ENCODE assay signal across 18 cellular contexts in genomic region chr20:23645575-23645974, GRCh38. TPM values are rescaled to one million over a fixed set of nuclear protein-coding genes. Genes with fewer than 3 reads are reported as not detected.
"Had no signal": no experiment of that assay in that cellular context is flagged by ENCODE, and none has a peak within 500 bp of the region (broad histone marks: within the 10 kb centered on the region; RNA-seq: fewer than 3 reads in every experiment).

No MANE protein-coding gene starts in this region.

- H3K9me3 ChIP-seq: breast epithelium, esophagus squamous epithelium, psoas muscle, right lobe of liver had no signal

- H3K27ac ChIP-seq: breast epithelium, esophagus squamous epithelium, psoas muscle, right lobe of liver had no signal

- ATAC-seq: activated CD4-positive, CD25-positive, alpha-beta regulatory T cell treated with anti-CD3 and anti-CD28 coated beads, Interleukin-2, amount 50 U/mL, for 24 hours; left colon; natural killer cell treated with Interleukin-12 subunit alpha and Interleukin-12 subunit beta and Interleukin-15 and Interleukin-18, amount 100 ng/mL, for 72 hours; psoas muscle; right lobe of liver had no signal

- H3K27me3 ChIP-seq: breast epithelium, esophagus squamous epithelium, right lobe of liver had no signal

- DNase-seq: activated CD4-positive, alpha-beta memory T cell treated with anti-CD3 and anti-CD28 coated beads for 36 hours; activated CD8-positive, alpha-beta memory T cell treated with anti-CD3 and anti-CD28 coated beads, Interleukin-2, amount 50 U/mL, for 4 hours; activated naive CD4-positive, alpha-beta T cell; aorta; esophagus squamous epithelium; foreskin fibroblast; left colon; occipital lobe; psoas muscle; right lobe of liver; stimulated activated naive B cell treated with anti-CD40 and anti-IgM and Interleukin-4, amounts not matched to agents 10 μg/mL and 1 μg/mL and 100 μg/mL, for 72 hours; trophoblast cell had no signal

- H3K4me3 ChIP-seq: breast epithelium, esophagus squamous epithelium, psoas muscle, right lobe of liver had no signal

- H3K4me1 ChIP-seq: breast epithelium, right lobe of liver had no signal

- H3K36me3 ChIP-seq: breast epithelium, esophagus squamous epithelium, right lobe of liver had no signal

RNA-seq across cellular contexts. Expression of gene CST9, which starts 39.9 kb away (rescaled TPM):
- total RNA-seq: activated CD4-positive, alpha-beta memory T cell treated with anti-CD3 and anti-CD28 coated beads for 36 hours; aorta; chondrocyte; esophagus squamous epithelium; left colon; mucosa of gallbladder; natural killer cell treated with Interleukin-12 subunit alpha and Interleukin-12 subunit beta and Interleukin-15 and Interleukin-18, amount 100 ng/mL, for 72 hours; occipital lobe; psoas muscle; right lobe of liver had no signal
- polyA plus RNA-seq: aorta, psoas muscle had no signal

RNA-seq across cellular contexts. Expression of gene CST4, which starts 43.3 kb away (rescaled TPM):
- total RNA-seq: activated CD4-positive, alpha-beta memory T cell treated with anti-CD3 and anti-CD28 coated beads for 36 hours; aorta; breast epithelium; chondrocyte; esophagus squamous epithelium; left colon; lung microvascular endothelial cell; natural killer cell treated with Interleukin-12 subunit alpha and Interleukin-12 subunit beta and Interleukin-15 and Interleukin-18, amount 100 ng/mL, for 72 hours; occipital lobe; psoas muscle; right lobe of liver had no signal
- polyA plus RNA-seq: aorta, psoas muscle had no signal
